22 cellular contexts compared by ENCODE assay signal in genomic region chr9:4465910-4466309, GRCh38.
DNase-seq lines count a peak whose midpoint lies in the region; ATAC-seq and TF ChIP-seq lines count a peak whose summit lies in the region.
"Had no signal": no experiment of that assay in that cellular context is flagged by ENCODE, and none has a peak within 500 bp of the region (broad histone marks: within the 10 kb centered on the region; RNA-seq: fewer than 3 reads in every experiment).

No MANE protein-coding gene starts in this region.

- H3K27me3 Mint-ChIP-seq in stimulated activated memory B cell treated with anti-CD40 and anti-IgM and Interleukin-4, amounts not matched to agents 10 μg/mL and 1 μg/mL and 100 μg/mL, for 72 hours = peaks cover 25% of the 10 kb centered on the region

- no peaks in the 10 kb centered on the region for H3K36me3 ChIP-seq in OCI-LY1 (ENCODE audit: insufficient read depth, low read length)
- H3K36me3 ChIP-seq: SJSA1 had no signal

- no peaks in the 10 kb centered on the region for H3K27me3 ChIP-seq in OCI-LY1 (ENCODE audit: insufficient read depth, low read length)
- H3K27me3 ChIP-seq: SJSA1 had no signal

- H3K9me3 ChIP-seq in OCI-LY1 (ENCODE audit: low read length) = no peaks in the 10 kb centered on the region
- H3K9me3 ChIP-seq: A549, SJSA1 had no signal

- no peak overlapping the region for H3K27ac ChIP-seq in OCI-LY1 (ENCODE audit: low read depth, low read length, poor library complexity, severe bottlenecking)
- H3K27ac ChIP-seq: A549, SJSA1 had no signal

- H3K9me2 ChIP-seq in OCI-LY1 (ENCODE audit: low read depth, low read length) = no peaks in the 10 kb centered on the region

- H3K4me1 ChIP-seq in OCI-LY1 (ENCODE audit: insufficient read depth, low read length, severe bottlenecking) = peaks cover 22% of the 10 kb centered on the region
- H3K4me1 ChIP-seq: A549, SJSA1 had no signal

- peaks cover 27% of the 10 kb centered on the region for H3K4me1 Mint-ChIP-seq in stimulated activated memory B cell treated with anti-CD40 and anti-IgM and Interleukin-4, amounts not matched to agents 10 μg/mL and 1 μg/mL and 100 μg/mL, for 72 hours
- H3K4me1 Mint-ChIP-seq: H9 had no signal

- peak overlapping the region; percentile 15; the same call in 1 of the 2 replicates for H2AFZ ChIP-seq in OCI-LY1 (ENCODE audit: low read length)

- H3K4me3 ChIP-seq in OCI-LY1 (ENCODE audit: low read depth, low read length, poor library complexity, severe bottlenecking) = no peak overlapping the region
- H3K4me3 ChIP-seq: A549, SJSA1 had no signal

- no peak overlapping the region for H3K9ac ChIP-seq in OCI-LY1 (ENCODE audit: low read length)

- no peak overlapping the region for H3K4me2 ChIP-seq in OCI-LY1 (ENCODE audit: low read length)
- H3K4me2 ChIP-seq: A549 had no signal

- peak; percentile 24 for ATAC-seq in GM18511 (IDR thresholded peaks at IDR 0.05; ENCODE audit: unreplicated experiment)
- ATAC-seq in stimulated activated memory B cell treated with anti-CD40 and anti-IgM and Interleukin-4, amounts not matched to agents 10 μg/mL and 1 μg/mL and 100 μg/mL, for 72 hours = no peak
- no peak for ATAC-seq in GM19035 (IDR thresholded peaks at IDR 0.05; ENCODE audit: unreplicated experiment)
- ATAC-seq in GM21367 (IDR thresholded peaks at IDR 0.05; ENCODE audit: unreplicated experiment) = no peak
- ATAC-seq: A549, Right ventricle myocardium inferior had no signal

- H3K27ac Mint-ChIP-seq in stimulated activated memory B cell treated with anti-CD40 and anti-IgM and Interleukin-4, amounts not matched to agents 10 μg/mL and 1 μg/mL and 100 μg/mL, for 72 hours = peak overlapping the region; percentile 82
- H3K27ac Mint-ChIP-seq: B cell; CD4-positive, CD25-positive, alpha-beta regulatory T cell; H9; HFFc6; T-helper 1 cell treated with Interleukin-12 subunit alpha and Interleukin-12 subunit beta and Interleukin-4 antibody, amounts not matched to agents 30 μg/mL and 1 μg/mL, for 36 hours had no signal

- TF ChIP-seq CTCF in GM10266 (IDR thresholded peaks at IDR 0.05; ENCODE audit: control insufficient read depth, insufficient read depth, low read depth, missing control alignments) = no peak
- no peak for TF ChIP-seq CTCF in OCI-LY1 (IDR thresholded peaks at IDR 0.05; ENCODE audit: low read length)

- TF ChIP-seq POLR2A in erythroblast (IDR thresholded peaks at IDR 0.05; ENCODE audit: low read length) = no peak

- no peaks in the 10 kb centered on the region for H4K20me1 ChIP-seq in OCI-LY1 (ENCODE audit: insufficient read depth, low read length)

- H3F3A ChIP-seq in OCI-LY1 (ENCODE audit: insufficient read depth, low read length) = no peaks in the 10 kb centered on the region; the same call in 1 of the 2 replicates

- H3K4me3 Mint-ChIP-seq in stimulated activated memory B cell treated with anti-CD40 and anti-IgM and Interleukin-4, amounts not matched to agents 10 μg/mL and 1 μg/mL and 100 μg/mL, for 72 hours = no peak overlapping the region
- H3K4me3 Mint-ChIP-seq: B cell; H9; HFFc6; T-helper 1 cell treated with Interleukin-12 subunit alpha and Interleukin-12 subunit beta and Interleukin-4 antibody, amounts not matched to agents 30 μg/mL and 1 μg/mL, for 36 hours had no signal

- DNase-seq in GM10266 (ENCODE audit: extremely low spot score) (peak; percentile 22), erythroblast (lab: John Stamatoyannopoulos, UW) (no peak)
- DNase-seq: H9, HFFc6, KG1, NCI-H1105 treated with DMSO at 0.1 percent for 48 hours, NCI-H2029 treated with DMSO at 0.1 percent for 48 hours, NCI-H226, NCI-H510A treated with DMSO at 0.1 percent for 48 hours, NCI-H774, T1000 had no signal

- peaks cover 11% of the 10 kb centered on the region for H3K36me3 Mint-ChIP-seq in stimulated activated memory B cell treated with anti-CD40 and anti-IgM and Interleukin-4, amounts not matched to agents 10 μg/mL and 1 μg/mL and 100 μg/mL, for 72 hours
- H3K36me3 Mint-ChIP-seq: CD4-positive, CD25-positive, alpha-beta regulatory T cell had no signal

- H3K79me2 ChIP-seq in OCI-LY1 (ENCODE audit: insufficient read depth, low read length) = no peaks in the 10 kb centered on the region

- peaks cover 5% of the 10 kb centered on the region for H3K9me3 Mint-ChIP-seq in stimulated activated memory B cell treated with anti-CD40 and anti-IgM and Interleukin-4, amounts not matched to agents 10 μg/mL and 1 μg/mL and 100 μg/mL, for 72 hours
- H3K9me3 Mint-ChIP-seq: HFFc6; T-helper 1 cell treated with Interleukin-12 subunit alpha and Interleukin-12 subunit beta and Interleukin-4 antibody, amounts not matched to agents 30 μg/mL and 1 μg/mL, for 36 hours had no signal
